ENCODE assay signal across 7 cellular contexts in the genomic region with DNA sequence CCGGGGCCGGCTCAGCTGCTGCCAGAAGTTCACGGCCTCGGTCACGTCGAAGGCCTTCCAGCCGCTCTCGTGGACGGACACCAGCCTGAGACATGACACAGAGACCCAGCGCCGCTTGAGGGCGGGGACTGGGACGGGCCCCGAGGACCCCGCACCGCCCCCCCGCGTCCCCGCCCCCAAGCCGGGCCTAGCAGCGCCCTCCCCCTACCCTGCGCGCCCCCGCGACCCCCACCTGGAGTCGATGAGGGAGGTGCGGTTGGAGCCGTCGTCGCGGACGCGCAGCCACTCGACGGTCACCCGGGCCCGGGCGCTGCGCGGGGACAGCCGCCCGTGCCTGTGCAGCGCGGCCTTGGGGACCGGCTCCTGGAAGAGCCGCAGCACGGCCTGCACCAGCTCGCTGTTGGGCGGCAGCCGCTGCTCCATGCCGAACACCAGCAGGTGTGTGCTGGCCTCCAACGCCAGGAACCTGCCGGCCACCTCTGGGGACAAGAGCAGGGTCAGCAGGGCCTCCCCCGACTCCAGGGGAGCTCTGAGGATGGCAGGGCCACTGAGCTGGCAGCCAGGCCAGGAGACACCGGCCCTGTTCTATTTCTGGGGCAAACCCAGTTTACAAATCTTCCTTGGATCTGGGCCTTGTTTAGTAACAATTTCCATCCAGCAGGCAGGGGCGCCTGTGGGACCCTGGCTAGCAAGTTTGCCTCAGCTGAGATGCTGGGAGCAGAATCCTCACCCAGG. TPM values are rescaled to one million over a fixed set of nuclear protein-coding genes. Genes with fewer than 3 reads are reported as not detected.
"Had no signal": no experiment of that assay in that cellular context is flagged by ENCODE, and none has a peak within 500 bp of the region (broad histone marks: within the 10 kb centered on the region; RNA-seq: fewer than 3 reads in every experiment).

No MANE protein-coding gene starts in this region.

RNA-seq across cellular contexts. Expression of gene LEFTY1, which starts 1.2 kb away (rescaled TPM):
- total RNA-seq: mesenteric fat pad, pulmonary artery endothelial cell, sigmoid colon, thoracic aorta had no signal

RNA-seq across cellular contexts. Expression of gene TMEM63A, which starts 5.5 kb away (rescaled TPM):
- polyA plus RNA-seq: neural cell had no signal

RNA-seq across cellular contexts. Expression of gene LEFTY2, which starts 53.3 kb away (rescaled TPM):
- total RNA-seq: activated T-cell treated with anti-CD3 and anti-CD28 coated beads, Interleukin-2, amount 50 U/mL, for 4 hours; T-helper 17 cell had no signal
- polyA plus RNA-seq: neural cell had no signal
